ENCODE assay signal across 31 cellular contexts in genomic region chr3:186619787-186620212, GRCh38. TPM values are rescaled to one million over a fixed set of nuclear protein-coding genes. Genes with fewer than 3 reads are reported as not detected.
"Had no signal": no experiment of that assay in that cellular context is flagged by ENCODE, and none has a peak within 500 bp of the region (broad histone marks: within the 10 kb centered on the region; RNA-seq: fewer than 3 reads in every experiment).

No MANE protein-coding gene starts in this region.

- FAIRE-seq: urothelium cell line had no signal

- H3K36me3 ChIP-seq: stomach, suprapubic skin, thoracic aorta, thyroid gland, tibial artery, tibial nerve, transverse colon, upper lobe of left lung, upper lobe of right lung, uterus, vagina had no signal

- H3K9me3 ChIP-seq: stomach, suprapubic skin, testis, thoracic aorta, thyroid gland, tibial artery, tibial nerve, transverse colon, upper lobe of left lung, upper lobe of right lung, uterus, vagina had no signal

- H3K27ac ChIP-seq: stomach, suprapubic skin, testis, thoracic aorta, thyroid gland, tibial artery, tibial nerve, transverse colon, upper lobe of left lung, upper lobe of right lung, uterus, vagina had no signal

- DNase-seq: stimulated activated CD4-positive, alpha-beta T cell treated with anti-CD3 and anti-CD28 coated beads, Interleukin-2, amount 100 ng/mL, for 48 hours; stimulated activated CD4-positive, alpha-beta T cell treated with anti-CD3 and anti-CD28 coated beads, Interleukin-4, amount 100 ng/mL, for 1 hour; stimulated activated CD4-positive, alpha-beta T cell treated with anti-CD3 and anti-CD28 coated beads, Interleukin-4, amount 100 ng/mL, for 24 hours; stimulated activated CD4-positive, alpha-beta T cell treated with anti-CD3 and anti-CD28 coated beads, Interleukin-4, amount 100 ng/mL, for 4 hours; stimulated activated CD8-positive, alpha-beta memory T cell treated with anti-CD3 and anti-CD28 coated beads, Interleukin-4, amount 100 ng/mL, for 48 hours; stimulated activated naive B cell treated with anti-CD40 and anti-IgM and Interleukin-4, amounts not matched to agents 10 μg/mL and 1 μg/mL and 100 μg/mL, for 72 hours; stimulated activated naive CD4-positive, alpha-beta T cell; stimulated activated naive CD4-positive, alpha-beta T cell treated with Interleukin-2 at 50 U/mL for 16 hours; stimulated activated naive CD8-positive, alpha-beta T cell treated with anti-CD3 and anti-CD28 coated beads, Interleukin-15, amount 100 ng/mL, for 72 hours; stimulated activated naive CD8-positive, alpha-beta T cell treated with anti-CD3 and anti-CD28 coated beads, Interleukin-15, Interleukin-2, amounts not matched to agents 100 U/mL and 50 U/mL, for 24 hours; stomach; substantia nigra; testis; thyroid gland; tibial artery; transverse colon; trophoblast cell; upper lobe of right lung; uterus had no signal

- H3K4me3 ChIP-seq: stomach, suprapubic skin, testis, thoracic aorta, thyroid gland, tibial artery, tibial nerve, transverse colon, upper lobe of left lung, upper lobe of right lung, uterus, vagina had no signal

- H3K27me3 ChIP-seq: testis, thyroid gland, upper lobe of left lung, uterus, vagina had no signal

- ATAC-seq: stimulated activated effector memory CD8-positive, alpha-beta T cell treated with anti-CD3 and anti-CD28 coated beads, Interleukin-12 subunit alpha, Interleukin-12 subunit beta, amount 100 ng/mL, for 72 hours; stimulated activated memory B cell treated with anti-CD40 and anti-IgM and Interleukin-4, amounts not matched to agents 10 μg/mL and 1 μg/mL and 100 μg/mL, for 72 hours; stimulated activated naive B cell treated with anti-CD40 and anti-IgM and Interleukin-4, amounts not matched to agents 10 μg/mL and 1 μg/mL and 100 μg/mL, for 72 hours; stimulated activated naive CD8-positive, alpha-beta T cell treated with anti-CD3 and anti-CD28 coated beads, Interleukin-15, amount 100 ng/mL, for 72 hours; stimulated activated naive CD8-positive, alpha-beta T cell treated with anti-CD3 and anti-CD28 coated beads, Interleukin-15, Interleukin-2, amounts not matched to agents 100 U/mL and 50 U/mL, for 24 hours; upper lobe of right lung had no signal

- H3K4me1 ChIP-seq: testis, upper lobe of right lung, uterus, vagina had no signal

RNA-seq across cellular contexts. Expression of gene AHSG, which starts 6.9 kb away (rescaled TPM):
- total RNA-seq: subcutaneous adipose tissue, temporal lobe, thoracic aorta, thyroid gland, tibial nerve, transverse colon, upper lobe of right lung, ureter, uterus, vagina had no signal
- polyA plus RNA-seq: stomach had no signal

RNA-seq across cellular contexts. Expression of gene FETUB, which starts 20.4 kb away (rescaled TPM):
- total RNA-seq: stomach, subcutaneous adipose tissue, temporal lobe, thoracic aorta, thyroid gland, tibial nerve, transverse colon, upper lobe of left lung, upper lobe of right lung, ureter, urinary bladder, uterus had no signal
- polyA plus RNA-seq: urinary bladder had no signal

RNA-seq across cellular contexts. Expression of gene HRG, which starts 46.0 kb away (rescaled TPM):
- total RNA-seq: stomach, subcutaneous adipose tissue, temporal lobe, testis, thoracic aorta, tibial nerve, transverse colon, upper lobe of right lung, ureter, urinary bladder, uterus had no signal
- polyA plus RNA-seq: stomach had no signal
